In the genomic region with DNA sequence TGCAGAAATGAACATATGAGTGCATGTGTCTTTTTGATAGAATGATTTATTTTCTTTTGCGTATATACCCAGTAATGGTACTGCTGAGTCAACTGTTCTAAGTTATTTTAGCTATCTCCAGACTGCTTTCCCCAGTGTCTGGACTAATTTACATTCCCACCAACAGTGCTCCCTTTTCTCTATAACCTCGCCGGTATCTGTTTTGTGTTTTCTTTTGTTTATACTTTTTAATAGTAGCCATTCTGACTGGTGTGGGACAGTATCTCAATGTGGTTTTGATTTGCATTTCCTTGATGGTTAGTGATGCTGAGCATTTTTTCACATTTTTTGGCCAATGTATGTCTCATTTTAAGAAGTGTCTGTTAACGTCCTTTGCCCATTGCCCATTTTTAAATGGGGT, we compare ENCODE assay signal across 33 cellular contexts.
"Had no signal": no experiment of that assay in that cellular context is flagged by ENCODE, and none has a peak within 500 bp of the region (broad histone marks: within the 10 kb centered on the region; RNA-seq: fewer than 3 reads in every experiment).

No MANE protein-coding gene starts in this region.

- H3K36me3 ChIP-seq: breast epithelium, cardiac muscle cell, colonic mucosa, esophagus squamous epithelium, gastrocnemius medialis, heart left ventricle had no signal

- H3K4me3 ChIP-seq: breast epithelium, cardiac muscle cell, colonic mucosa, dorsolateral prefrontal cortex, esophagus squamous epithelium, gastrocnemius medialis, heart left ventricle had no signal

- H3K9me3 ChIP-seq: breast epithelium, colonic mucosa, esophagus squamous epithelium, gastrocnemius medialis, heart left ventricle had no signal

- H3K4me3 Mint-ChIP-seq: activated CD4-positive, alpha-beta T cell treated with anti-CD3 and anti-CD28 coated beads, Interleukin-2, amount 10 ng/mL, durations not matched to agents 7 days and 5 days; activated CD8-positive, alpha-beta T cell treated with anti-CD3 and anti-CD28 coated beads for 36 hours; activated naive CD8-positive, alpha-beta T cell; activated T-cell treated with anti-CD3 and anti-CD28 coated beads, Interleukin-2, amount 50 U/mL, for 4 hours; activated T-helper 17 cell treated with anti-CD3 and anti-CD28 coated beads, Interleukin-2, amount 50 U/mL, for 72 hours; brain; endodermal cell; WTC11 had no signal

- H3K9me3 Mint-ChIP-seq: activated CD4-positive, alpha-beta T cell treated with anti-CD3 and anti-CD28 coated beads, Interleukin-2, amount 10 ng/mL, durations not matched to agents 7 days and 5 days; brain had no signal

- H3K4me1 Mint-ChIP-seq: activated CD4-positive, alpha-beta T cell treated with anti-CD3 and anti-CD28 coated beads, Interleukin-2, amount 10 ng/mL, durations not matched to agents 7 days and 5 days; activated T-helper 17 cell treated with anti-CD3 and anti-CD28 coated beads, Interleukin-2, amount 50 U/mL, for 72 hours; brain; endodermal cell had no signal

- H3K4me1 ChIP-seq: breast epithelium, colonic mucosa, esophagus squamous epithelium, foreskin keratinocyte, gastrocnemius medialis, heart left ventricle had no signal

- H3K27me3 ChIP-seq: breast epithelium, cardiac muscle cell, colonic mucosa, dorsolateral prefrontal cortex, esophagus squamous epithelium, foreskin keratinocyte, gastrocnemius medialis, heart left ventricle had no signal

- H3K36me3 Mint-ChIP-seq: activated naive CD8-positive, alpha-beta T cell; brain had no signal

- H3K27ac Mint-ChIP-seq: activated CD4-positive, alpha-beta T cell treated with anti-CD3 and anti-CD28 coated beads, Interleukin-2, amount 10 ng/mL, durations not matched to agents 7 days and 5 days; activated CD8-positive, alpha-beta T cell treated with anti-CD3 and anti-CD28 coated beads for 36 hours; activated naive CD8-positive, alpha-beta T cell; activated T-helper 17 cell treated with anti-CD3 and anti-CD28 coated beads, Interleukin-2, amount 50 U/mL, for 72 hours; brain; endodermal cell; WTC11 had no signal

- H3K27ac ChIP-seq: breast epithelium, cardiac muscle cell, colonic mucosa, dorsolateral prefrontal cortex, esophagus squamous epithelium, foreskin keratinocyte, gastrocnemius medialis, heart left ventricle, VCaP had no signal

- DNase-seq: activated CD4-positive, alpha-beta T cell treated with anti-CD3 and anti-CD28 coated beads for 1 hour; activated CD4-positive, alpha-beta T cell treated with anti-CD3 and anti-CD28 coated beads for 4 hours; activated CD4-positive, alpha-beta T cell treated with anti-CD3 and anti-CD28 coated beads, Interleukin-2, amount 10 ng/mL, durations not matched to agents 7 days and 5 days; activated CD4-positive, alpha-beta T cell treated with anti-CD3 and anti-CD28 coated beads, Interleukin-2, amount 50 U/mL, for 4 hours; activated CD8-positive, alpha-beta memory T cell treated with anti-CD3 and anti-CD28 coated beads for 24 hours; activated CD8-positive, alpha-beta T cell treated with anti-CD3 and anti-CD28 coated beads for 36 hours; activated effector memory CD4-positive, alpha-beta T cell treated with Interleukin-2 at 50 U/mL for 16 hours; activated gamma-delta T cell treated with Interleukin-2 at 50 U/mL for 16 hours; activated naive CD4-positive, alpha-beta T cell treated with anti-CD3 and anti-CD28 coated beads, Interleukin-2, amount 50 U/mL, for 16 hours; activated naive CD4-positive, alpha-beta T cell treated with Interleukin-2 at 50 U/mL for 16 hours; activated T-cell treated with anti-CD3 and anti-CD28 coated beads, Interleukin-2, amount 50 U/mL, for 4 hours; amniotic stem cell; anterior cingulate cortex; central memory CD4-positive, alpha-beta T cell; cerebellar nuclear complex; colonic mucosa; dorsolateral prefrontal cortex; effector memory CD4-positive, alpha-beta T cell; endodermal cell; erythroblast; esophagus squamous epithelium; foreskin keratinocyte; gastrocnemius medialis; glutamatergic neuron; heart left ventricle; T-helper 2 cell had no signal

- ATAC-seq: activated CD8-positive, alpha-beta T cell treated with anti-CD3 and anti-CD28 coated beads for 36 hours; activated T-cell treated with anti-CD3 and anti-CD28 coated beads, Interleukin-2, amount 50 U/mL, for 4 hours; activated T-helper 17 cell treated with anti-CD3 and anti-CD28 coated beads, Interleukin-2, amount 50 U/mL, for 72 hours; foreskin keratinocyte; gastrocnemius medialis; heart left ventricle; WTC11 had no signal

- H3K27me3 Mint-ChIP-seq: activated CD4-positive, alpha-beta T cell treated with anti-CD3 and anti-CD28 coated beads, Interleukin-2, amount 10 ng/mL, durations not matched to agents 7 days and 5 days; activated CD8-positive, alpha-beta T cell treated with anti-CD3 and anti-CD28 coated beads for 36 hours; activated naive CD8-positive, alpha-beta T cell; activated T-helper 17 cell treated with anti-CD3 and anti-CD28 coated beads, Interleukin-2, amount 50 U/mL, for 72 hours had no signal
